ENCODE assay signal across 8 cellular contexts in genomic region chr1:154943649-154944421, GRCh38. TPM values are rescaled to one million over a fixed set of nuclear protein-coding genes. Genes with fewer than 3 reads are reported as not detected.
DNase-seq lines count a peak whose midpoint lies in the region; ATAC-seq and TF ChIP-seq lines count a peak whose summit lies in the region.

No MANE protein-coding gene starts in this region.

- TF ChIP-seq CTCF in GM12873 (IDR thresholded peaks at IDR 0.05; ENCODE audit: insufficient read depth, low read depth, low read length, missing control alignments) (peak; percentile 96), sigmoid colon (IDR thresholded peaks at IDR 0.05) (peak; percentile 30 to 62 (median 55))

- H3K4me1 ChIP-seq in sigmoid colon = peaks cover 0 to 26% (median 12%) of the 10 kb centered on the region in 4 donors

- H3K27ac ChIP-seq in sigmoid colon = peak overlapping the region; percentile 17 to 51 (median 27)

- no peak for TF ChIP-seq EP300 in sigmoid colon (IDR thresholded peaks at IDR 0.05)

- no peak overlapping the region for H3K4me3 ChIP-seq in sigmoid colon

- H3K27me3 ChIP-seq in sigmoid colon = no peaks in the 10 kb centered on the region

- intact Hi-C loops in Right ventricle myocardium superior (cut with DNase I) (no loop called here), sigmoid colon (cut with DNase I) (no loop called here)

- peak; percentile 63 for ATAC-seq in Right ventricle myocardium superior (ENCODE audit: poor library complexity)

- WGBS in sigmoid colon, 2 donors = 31 to 38% methylated on average over 6 of the region's 6 CpGs

- H3K36me3 ChIP-seq in sigmoid colon = peaks cover 0 to 45% (median 24%) of the 10 kb centered on the region in 4 donors

- no peaks in the 10 kb centered on the region for H3K9me3 ChIP-seq in sigmoid colon

- DNase-seq in AG08396 (ENCODE audit: low spot score) (peak; percentile 56), NCI-H526 treated with DMSO at 0.1 percent for 48 hours (lab: John Stamatoyannopoulos, UW) (peak; percentile 69), Right ventricle myocardium superior (no peak), sigmoid colon (no peak), T-helper 9 cell (no peak), foreskin melanocyte (no peak)
- DNase-seq in activated T-cell treated with anti-CD3 and anti-CD28 coated beads, Interleukin-2, amount 50 U/mL, for 48 hours = peak; percentile 53 to 63

- TF ChIP-seq POLR2A in sigmoid colon (IDR thresholded peaks at IDR 0.05) = no peak

RNA-seq across cellular contexts. Expression of gene PMVK, which starts 7.3 kb away (rescaled TPM):
- total RNA-seq in Right ventricle myocardium superior (65.7 TPM), sigmoid colon (10 to 100 TPM; 11.1 to 19.6 (median 13.7) TPM)
- 10 to 100 TPM; 53.1 to 54.1 (median 53.2) TPM for polyA plus RNA-seq in sigmoid colon

RNA-seq across cellular contexts. Expression of gene PBXIP1, which starts 12.1 kb away (rescaled TPM):
- total RNA-seq in Right ventricle myocardium superior (49.2 TPM), sigmoid colon (100 to 1,000 TPM; 178 to 251 (median 201) TPM)
- polyA plus RNA-seq in sigmoid colon = 10 to 100 TPM in 2 of 3 donors, 1 to 10 TPM in 1; 8.3 to 66.2 (median 13.2) TPM

RNA-seq across cellular contexts. Expression of gene PYGO2, which starts 17.7 kb away (rescaled TPM):
- total RNA-seq in Right ventricle myocardium superior = 13.2 TPM
- total RNA-seq in sigmoid colon = 10 to 100 TPM; 15.0 to 23.3 (median 16.6) TPM
- 10 to 100 TPM; 13.6 to 26.9 (median 16.8) TPM for polyA plus RNA-seq in sigmoid colon

RNA-seq across cellular contexts. Expression of gene SHC1, which starts 26.7 kb away (rescaled TPM):
- total RNA-seq in Right ventricle myocardium superior (52.7 TPM), sigmoid colon (10 to 100 TPM; 49.2 to 80.4 (median 57.0) TPM)
- polyA plus RNA-seq in sigmoid colon = 10 to 100 TPM; 58.5 to 75.2 (median 63.1) TPM

RNA-seq across cellular contexts. Expression of gene CKS1B, which starts 30.6 kb away (rescaled TPM):
- 15.5 TPM for total RNA-seq in Right ventricle myocardium superior
- total RNA-seq in sigmoid colon = 10 to 100 TPM; 10.2 to 35.7 (median 25.7) TPM
- polyA plus RNA-seq in sigmoid colon = 100 to 1,000 TPM in 1 of 3 donors, 10 to 100 TPM in 2; 73.3 to 104 (median 95.5) TPM

Comparison
In these comparisons a context has a peak if more than half of its experiments do, and no peak if none do; other contexts are left out.
1. DNase-seq: peak in AG08396 (single experiment), NCI-H526 treated with DMSO at 0.1 percent for 48 hours (single experiment) and activated T-cell treated with anti-CD3 and anti-CD28 coated beads, Interleukin-2, amount 50 U/mL, for 48 hours (2 of 2); none in Right ventricle myocardium superior (single experiment), sigmoid colon (single experiment), T-helper 9 cell (single experiment) and foreskin melanocyte (single experiment).